23 cellular contexts compared by ENCODE assay signal in genomic region chr3:42720126-42720525, GRCh38. TPM values are rescaled to one million over a fixed set of nuclear protein-coding genes. Genes with fewer than 3 reads are reported as not detected.
"Had no signal": no experiment of that assay in that cellular context is flagged by ENCODE, and none has a peak within 500 bp of the region (broad histone marks: within the 10 kb centered on the region; RNA-seq: fewer than 3 reads in every experiment).

No MANE protein-coding gene starts in this region.

- H2AFZ ChIP-seq: parathyroid adenoma had no signal

- H3K9ac ChIP-seq: parathyroid adenoma had no signal

- H3K4me3 Mint-ChIP-seq: activated naive CD8-positive, alpha-beta T cell treated with anti-CD3 and anti-CD28 coated beads, Interleukin-2, amount 10 ng/mL, durations not matched to agents 7 days and 5 days; activated T-helper 1 cell treated with anti-CD3 and anti-CD28 coated beads, Interleukin-12 subunit alpha, Interleukin-12 subunit beta, Interleukin-2, Interleukin-4 antibody, amounts not matched to agents 30 ng/mL and 10 ng/mL and 1 ng/mL, durations not matched to agents 14 hours and 24 hours and 36 hours; endodermal cell; naive B cell; stimulated activated naive B cell treated with anti-CD40 and anti-IgM and Interleukin-4, amounts not matched to agents 10 μg/mL and 1 μg/mL and 100 μg/mL, for 72 hours had no signal

- DNase-seq: activated CD4-positive, CD25-positive, alpha-beta regulatory T cell treated with anti-CD3 and anti-CD28 coated beads, Interleukin-2, amount 50 U/mL, for 72 hours; activated naive CD4-positive, alpha-beta T cell; activated naive CD8-positive, alpha-beta T cell treated with anti-CD3 and anti-CD28 coated beads, Interleukin-2, amount 10 ng/mL, durations not matched to agents 7 days and 5 days; anterior cingulate cortex; brain microvascular endothelial cell; endodermal cell; heart right ventricle; naive B cell; retina; stimulated activated CD4-positive, alpha-beta T cell treated with anti-CD3 and anti-CD28 coated beads, Interleukin-4, amount 100 ng/mL, for 1 hour; stimulated activated naive B cell treated with anti-CD40 and anti-IgM and Interleukin-4, amounts not matched to agents 10 μg/mL and 1 μg/mL and 100 μg/mL, for 72 hours; T-helper 9 cell; transverse colon had no signal

- H3K27ac ChIP-seq: brain microvascular endothelial cell, parathyroid adenoma, transverse colon, vagina had no signal

- H3K79me2 ChIP-seq: parathyroid adenoma had no signal

- ATAC-seq: stimulated activated naive B cell treated with anti-CD40 and anti-IgM and Interleukin-4, amounts not matched to agents 10 μg/mL and 1 μg/mL and 100 μg/mL, for 72 hours had no signal

- H3K27me3 ChIP-seq: heart right ventricle, transverse colon, vagina had no signal

- H3K9me3 ChIP-seq: heart right ventricle, transverse colon, vagina had no signal

- H3K4me3 ChIP-seq: heart right ventricle, transverse colon, vagina had no signal

- H3K9me3 Mint-ChIP-seq: activated naive CD8-positive, alpha-beta T cell treated with anti-CD3 and anti-CD28 coated beads, Interleukin-2, amount 10 ng/mL, durations not matched to agents 7 days and 5 days; activated T-helper 1 cell treated with anti-CD3 and anti-CD28 coated beads, Interleukin-12 subunit alpha, Interleukin-12 subunit beta, Interleukin-2, Interleukin-4 antibody, amounts not matched to agents 30 ng/mL and 10 ng/mL and 1 ng/mL, durations not matched to agents 14 hours and 24 hours and 36 hours; stimulated activated naive B cell treated with anti-CD40 and anti-IgM and Interleukin-4, amounts not matched to agents 10 μg/mL and 1 μg/mL and 100 μg/mL, for 72 hours had no signal

- H3K4me1 ChIP-seq: parathyroid adenoma, transverse colon, vagina had no signal

- H3K36me3 Mint-ChIP-seq: activated naive CD8-positive, alpha-beta T cell treated with anti-CD3 and anti-CD28 coated beads, Interleukin-2, amount 10 ng/mL, durations not matched to agents 7 days and 5 days; naive B cell; stimulated activated naive B cell treated with anti-CD40 and anti-IgM and Interleukin-4, amounts not matched to agents 10 μg/mL and 1 μg/mL and 100 μg/mL, for 72 hours had no signal

- H3K27ac Mint-ChIP-seq: activated naive CD8-positive, alpha-beta T cell treated with anti-CD3 and anti-CD28 coated beads, Interleukin-2, amount 10 ng/mL, durations not matched to agents 7 days and 5 days; activated T-helper 1 cell treated with anti-CD3 and anti-CD28 coated beads, Interleukin-12 subunit alpha, Interleukin-12 subunit beta, Interleukin-2, Interleukin-4 antibody, amounts not matched to agents 30 ng/mL and 10 ng/mL and 1 ng/mL, durations not matched to agents 14 hours and 24 hours and 36 hours; endodermal cell; naive B cell; stimulated activated naive B cell treated with anti-CD40 and anti-IgM and Interleukin-4, amounts not matched to agents 10 μg/mL and 1 μg/mL and 100 μg/mL, for 72 hours had no signal

- H3K36me3 ChIP-seq: brain microvascular endothelial cell, heart right ventricle, transverse colon, vagina had no signal

- H3K4me1 Mint-ChIP-seq: activated naive CD8-positive, alpha-beta T cell treated with anti-CD3 and anti-CD28 coated beads, Interleukin-2, amount 10 ng/mL, durations not matched to agents 7 days and 5 days; naive B cell; stimulated activated naive B cell treated with anti-CD40 and anti-IgM and Interleukin-4, amounts not matched to agents 10 μg/mL and 1 μg/mL and 100 μg/mL, for 72 hours had no signal

RNA-seq across cellular contexts. Expression of gene HHATL, which starts 17.5 kb away (rescaled TPM):
- total RNA-seq: activated CD8-positive, alpha-beta memory T cell treated with anti-CD3 and anti-CD28 coated beads for 36 hours; activated naive CD8-positive, alpha-beta T cell treated with anti-CD3 and anti-CD28 coated beads, Interleukin-2, amount 10 ng/mL, durations not matched to agents 7 days and 5 days; activated T-helper 1 cell treated with anti-CD3 and anti-CD28 coated beads, Interleukin-12 subunit alpha, Interleukin-12 subunit beta, Interleukin-2, Interleukin-4 antibody, amounts not matched to agents 30 ng/mL and 10 ng/mL and 1 ng/mL, durations not matched to agents 14 hours and 24 hours and 36 hours; chondrocyte; dermis microvascular lymphatic vessel endothelial cell; endodermal cell; epithelial cell of proximal tubule; frontal cortex; lung microvascular endothelial cell; vagina had no signal

RNA-seq across cellular contexts. Expression of gene KLHL40, which starts 34.8 kb away (rescaled TPM):
- total RNA-seq: activated CD8-positive, alpha-beta memory T cell treated with anti-CD3 and anti-CD28 coated beads for 36 hours; activated naive CD8-positive, alpha-beta T cell treated with anti-CD3 and anti-CD28 coated beads, Interleukin-2, amount 10 ng/mL, durations not matched to agents 7 days and 5 days; activated T-helper 1 cell treated with anti-CD3 and anti-CD28 coated beads, Interleukin-12 subunit alpha, Interleukin-12 subunit beta, Interleukin-2, Interleukin-4 antibody, amounts not matched to agents 30 ng/mL and 10 ng/mL and 1 ng/mL, durations not matched to agents 14 hours and 24 hours and 36 hours; chondrocyte; dermis microvascular lymphatic vessel endothelial cell; endodermal cell; epithelial cell of proximal tubule; lung microvascular endothelial cell; subcutaneous adipose tissue; vagina had no signal

RNA-seq across cellular contexts. Expression of gene CCDC13, which starts 52.9 kb away (rescaled TPM):
- total RNA-seq: activated T-helper 1 cell treated with anti-CD3 and anti-CD28 coated beads, Interleukin-12 subunit alpha, Interleukin-12 subunit beta, Interleukin-2, Interleukin-4 antibody, amounts not matched to agents 30 ng/mL and 10 ng/mL and 1 ng/mL, durations not matched to agents 14 hours and 24 hours and 36 hours had no signal
